Comparison of ENCODE assay signal across 9 cellular contexts in the genomic region with DNA sequence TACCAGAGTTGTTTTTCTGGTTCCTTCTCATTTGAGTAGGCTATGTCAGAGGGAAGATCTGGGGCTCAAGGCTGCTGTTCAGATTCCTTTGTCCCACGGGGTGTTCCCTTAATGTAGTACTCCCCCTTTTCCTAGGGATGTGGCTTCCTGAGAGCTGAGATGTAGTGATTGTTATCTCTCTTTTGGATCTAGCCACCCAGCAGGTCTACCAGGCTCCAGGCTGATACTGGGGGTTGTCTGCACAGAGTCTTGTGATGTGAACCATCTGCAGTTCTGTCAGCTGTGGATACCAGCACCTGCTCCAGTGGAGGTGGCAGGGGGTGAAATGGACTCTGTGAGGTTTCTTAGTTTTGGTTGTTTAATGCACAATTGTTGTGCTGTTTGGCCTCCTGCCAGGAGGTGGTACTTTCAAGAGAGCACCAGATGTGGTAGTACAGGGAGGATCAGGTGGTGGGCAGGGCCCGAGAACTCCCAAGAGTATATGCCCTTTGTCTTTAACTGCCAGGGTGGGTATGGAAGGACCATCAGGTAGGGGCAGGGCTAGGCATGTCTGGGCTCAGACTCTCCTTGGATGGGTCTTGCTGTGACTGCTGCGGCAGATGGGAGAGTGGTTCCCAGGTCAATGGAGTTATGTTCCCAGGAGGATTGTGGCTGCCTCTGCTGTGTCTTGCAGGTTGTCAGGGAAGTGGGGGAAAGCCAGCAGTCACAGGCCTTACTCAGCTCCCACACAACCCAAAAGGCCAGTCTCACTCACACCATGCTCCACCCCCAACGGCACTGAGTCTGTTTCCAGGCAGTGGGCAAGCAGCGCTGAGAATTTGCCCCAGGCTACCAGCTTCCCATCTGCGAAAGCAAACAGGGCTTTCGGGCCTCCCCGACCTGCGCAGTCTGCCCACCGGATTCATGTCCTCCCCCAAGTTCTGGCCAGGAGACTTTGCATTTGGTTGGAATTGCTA.
DNase-seq lines count a peak whose midpoint lies in the region; ATAC-seq, FAIRE-seq and TF ChIP-seq lines count a peak whose summit lies in the region.
"Had no signal": no experiment of that assay in that cellular context is flagged by ENCODE, and none has a peak within 500 bp of the region (broad histone marks: within the 10 kb centered on the region; RNA-seq: fewer than 3 reads in every experiment).

No MANE protein-coding gene starts in this region.

- no peaks in the 10 kb centered on the region for H3K9me3 ChIP-seq in keratinocyte (ENCODE audit: control insufficient read depth, low read depth, low read length)
- H3K9me3 ChIP-seq in stomach = peaks cover 0 to 14% (median 0%) of the 10 kb centered on the region in 4 donors

- ATAC-seq in HG02678 (IDR thresholded peaks at IDR 0.05; ENCODE audit: unreplicated experiment) (peak; percentile 77), HG03469 (IDR thresholded peaks at IDR 0.05; ENCODE audit: unreplicated experiment) (no peak), HG02884 (IDR thresholded peaks at IDR 0.05; ENCODE audit: unreplicated experiment) (no peak), GM18868 (IDR thresholded peaks at IDR 0.05; ENCODE audit: unreplicated experiment) (no peak)

- H3K9me1 ChIP-seq in keratinocyte (ENCODE audit: control insufficient read depth, extremely low read depth, insufficient read depth, low read length) = no peaks in the 10 kb centered on the region

- FAIRE-seq in keratinocyte (lab: Jason Lieb, UNC) = peak; percentile 92

- H2AFZ ChIP-seq in keratinocyte (ENCODE audit: control insufficient read depth, low read length) = no peak overlapping the region

- no peaks in the 10 kb centered on the region for H4K20me1 ChIP-seq in keratinocyte (ENCODE audit: control insufficient read depth, extremely low read depth, insufficient read depth, low read length)

- H3K27ac ChIP-seq in keratinocyte (ENCODE audit: control insufficient read depth, insufficient read depth, low read length) (peak overlapping the region; percentile 14), stomach (no peak overlapping the region)

- no peak for TF ChIP-seq POLR2A in stomach (IDR thresholded peaks at IDR 0.05)

- intact Hi-C loops in stomach (cut with DNase I; ENCODE audit: low total_unique reads) = no loop called here

- peak overlapping the region; percentile 41 for H3K4me2 ChIP-seq in keratinocyte (ENCODE audit: control insufficient read depth, extremely low read depth, insufficient read depth, low read depth, low read length)

- dilution Hi-C loops in keratinocyte (cut with MboI; ENCODE audit: extremely low pct_ligation_motif_present, low sequenced_read_pairs) = no loop called here

- H3K9ac ChIP-seq in keratinocyte (ENCODE audit: control insufficient read depth, extremely low read depth, insufficient read depth, low read length) = no peak overlapping the region

- H3K27me3 ChIP-seq in keratinocyte (ENCODE audit: control insufficient read depth, extremely low read depth, insufficient read depth, low read length) (no peaks in the 10 kb centered on the region), stomach (no peaks in the 10 kb centered on the region)

- H3K4me3 ChIP-seq in keratinocyte (ENCODE audit: control insufficient read depth in 2 of 3, extremely low read depth in 1 of 3, insufficient read depth in 2 of 3, low read depth in 1 of 3, low read length in 3 of 3) = no peak overlapping the region
- no peak overlapping the region for H3K4me3 ChIP-seq in stomach

- H3K36me3 ChIP-seq in keratinocyte (ENCODE audit: control insufficient read depth in 2 of 2, extremely low read depth in 1 of 2, insufficient read depth in 2 of 2, low read length in 2 of 2) (no peaks in the 10 kb centered on the region), stomach (no peaks in the 10 kb centered on the region)

- TF ChIP-seq EP300 in stomach (IDR thresholded peaks at IDR 0.05) = no peak

- no peaks in the 10 kb centered on the region for H3K79me2 ChIP-seq in keratinocyte (ENCODE audit: control insufficient read depth, insufficient read depth, low read length)

- DNase-seq in ELR (ENCODE audit: low read depth) (peak; percentile 88), NCI-H345 (lab: John Stamatoyannopoulos, UW) (peak; percentile 86), keratinocyte (ENCODE audit: low read depth, low spot score) (peak; percentile 32), stomach (no peak)
- DNase-seq: activated effector memory CD4-positive, alpha-beta T cell treated with anti-CD3 and anti-CD28 coated beads, Interleukin-2, amount 50 U/mL, for 16 hours had no signal

- WGBS in stomach, 5 donors = 68 to 86% (median 82%) methylated on average over 10 of the region's 10 CpGs

- H3K4me1 ChIP-seq in keratinocyte (ENCODE audit: control insufficient read depth, extremely low read depth, insufficient read depth, low read length) (peaks cover 11% of the 10 kb centered on the region), stomach (no peaks in the 10 kb centered on the region)

- TF ChIP-seq CTCF in keratinocyte (optimal IDR thresholded peaks at IDR 0.05 in 1 of 3, IDR thresholded peaks at IDR 0.05 in 1 of 3, conservative IDR thresholded peaks at IDR 0.05 in 1 of 3; ENCODE audit: extremely low read depth in 1 of 3, insufficient read depth in 2 of 3, low read length in 3 of 3) = no peak
- TF ChIP-seq CTCF in stomach (IDR thresholded peaks at IDR 0.05) = no peak
